ENCODE assay signal across 29 cellular contexts in genomic region chr20:58700823-58701222, GRCh38. TPM values are rescaled to one million over a fixed set of nuclear protein-coding genes. Genes with fewer than 3 reads are reported as not detected.
DNase-seq lines count a peak whose midpoint lies in the region; ATAC-seq and TF ChIP-seq lines count a peak whose summit lies in the region.
"Had no signal": no experiment of that assay in that cellular context is flagged by ENCODE, and none has a peak within 500 bp of the region (broad histone marks: within the 10 kb centered on the region; RNA-seq: fewer than 3 reads in every experiment).

No MANE protein-coding gene starts in this region.

- H4K20me1 ChIP-seq in smooth muscle cell (ENCODE audit: low read depth), result no peaks in the 10 kb centered on the region

- ATAC-seq in HG02571 (IDR thresholded peaks at IDR 0.05; ENCODE audit: unreplicated experiment) (no peak), HG02763 (IDR thresholded peaks at IDR 0.05; ENCODE audit: unreplicated experiment) (no peak)
- ATAC-seq: HCT116, lower lobe of right lung, mucosa of descending colon, right lobe of liver had no signal

- H3K27me3 ChIP-seq in H7 (ENCODE audit: control insufficient read depth, insufficient read depth, low read length), result no peaks in the 10 kb centered on the region
- H3K27me3 ChIP-seq in Peyer's patch, result no peaks in the 10 kb centered on the region
- no peaks in the 10 kb centered on the region for H3K27me3 ChIP-seq in smooth muscle cell (ENCODE audit: low read depth)
- H3K27me3 ChIP-seq: gastrocnemius medialis, MG63, right lobe of liver had no signal

- H3K36me3 ChIP-seq in H7 (replicated peaks; ENCODE audit: control insufficient read depth, insufficient read depth, low read length), result peaks cover 12% of the 10 kb centered on the region
- H3K36me3 ChIP-seq in Peyer's patch, result peaks cover 0 to 82% (median 0%) of the 10 kb centered on the region in 3 donors
- peaks cover 13% of the 10 kb centered on the region for H3K36me3 ChIP-seq in smooth muscle cell (ENCODE audit: low read depth)

- H3K4me2 ChIP-seq in smooth muscle cell, result no peak overlapping the region

- H3K9ac ChIP-seq in smooth muscle cell (ENCODE audit: low read depth), result no peak overlapping the region

- no peak for TF ChIP-seq POLR2A in Peyer's patch (IDR thresholded peaks at IDR 0.05)

- H2AFZ ChIP-seq in smooth muscle cell (ENCODE audit: low read depth), result no peak overlapping the region

- peak; percentile 64 for DNase-seq in H7
- peak in 2 of 3 donors; percentile 40 to 43 for DNase-seq in Peyer's patch
- peak; percentile 34 for DNase-seq in islet precursor cell
- peak; percentile 79 for DNase-seq in posterior vena cava (ENCODE audit: low spot score)
- no peak for DNase-seq in kidney tubule cell (ENCODE audit: low spot score)
- no peak for DNase-seq in smooth muscle cell (lab: John Stamatoyannopoulos, UW; ENCODE audit: unreplicated experiment)
- DNase-seq: activated CD4-positive, alpha-beta T cell treated with anti-CD3 and anti-CD28 coated beads, Interleukin-2, amount 50 U/mL, for 4 hours; Calu3; central memory CD4-positive, alpha-beta T cell; DND-41; hypothalamus; immature natural killer cell; KG1; lower lobe of right lung; MG63; mucosa of descending colon; NCI-H1417 treated with DMSO at 0.1 percent for 48 hours; NCI-H2081 treated with DMSO at 0.1 percent for 48 hours; nephron progenitor cell; SIG-M5; stimulated activated naive CD8-positive, alpha-beta T cell treated with anti-CD3 and anti-CD28 coated beads, Interleukin-15, Interleukin-2, amounts not matched to agents 100 U/mL and 50 U/mL, for 24 hours; T-helper 9 cell; WERI-Rb-1 had no signal

- H3K4me1 ChIP-seq in Peyer's patch, result no peaks in the 10 kb centered on the region
- H3K4me1 ChIP-seq in smooth muscle cell (ENCODE audit: low read depth), result no peaks in the 10 kb centered on the region
- H3K4me1 ChIP-seq: gastrocnemius medialis, lower lobe of right lung, right lobe of liver had no signal

- H3K4me3 ChIP-seq in H7 (ENCODE audit: insufficient read depth, low read depth, low read length) (no peak overlapping the region), Peyer's patch (no peak overlapping the region), smooth muscle cell (no peak overlapping the region)
- H3K4me3 ChIP-seq: gastrocnemius medialis, lower lobe of right lung, MG63, mucosa of descending colon, right lobe of liver had no signal

- no peaks in the 10 kb centered on the region for H3K79me2 ChIP-seq in smooth muscle cell (ENCODE audit: low read depth)

- TF ChIP-seq CTCF in Peyer's patch (IDR thresholded peaks at IDR 0.05), result no peak
- no peak for TF ChIP-seq CTCF in smooth muscle cell (IDR thresholded peaks at IDR 0.05; ENCODE audit: borderline replicate concordance, insufficient read depth, poor library complexity, severe bottlenecking)

- intact Hi-C loops in posterior vena cava (cut with DNase I), result no loop called here

- WGBS in smooth muscle cell (ENCODE audit: low lambda C conversion rate), result 95% methylated on average over 11 of the region's 11 CpGs

- no peaks in the 10 kb centered on the region for H3K9me3 ChIP-seq in Peyer's patch
- H3K9me3 ChIP-seq in smooth muscle cell (replicated peaks; ENCODE audit: low read depth), result no peaks in the 10 kb centered on the region
- H3K9me3 ChIP-seq: gastrocnemius medialis, lower lobe of right lung, MG63, mucosa of descending colon, right lobe of liver had no signal

- peak overlapping the region in 1 of 4 donors; percentile 37 for H3K27ac ChIP-seq in Peyer's patch
- H3K27ac ChIP-seq in smooth muscle cell (ENCODE audit: low read depth), result no peak overlapping the region
- H3K27ac ChIP-seq: C4-2B, gastrocnemius medialis, lower lobe of right lung, right lobe of liver, WERI-Rb-1 had no signal

- H3F3A ChIP-seq in smooth muscle cell (ENCODE audit: low read depth), result no peaks in the 10 kb centered on the region

RNA-seq across cellular contexts. Expression of gene NPEPL1, which starts 8.2 kb away (rescaled TPM):
- 30.9 and 33.8 TPM in 2 replicates for total RNA-seq in H7 (2014; rRNA removed; shearing (Covaris generic))
- total RNA-seq in Peyer's patch (10 to 100 TPM; 36.3 to 80.4 (median 63.0) TPM), posterior vena cava (10 to 100 TPM; 28.5 to 31.4 TPM), smooth muscle cell (12.1 and 17.7 TPM in 2 replicates)
- polyA plus RNA-seq in smooth muscle cell, result 32.9 and 46.7 TPM in 2 replicates

RNA-seq across cellular contexts. Expression of gene STX16, which starts 49.7 kb away (rescaled TPM):
- total RNA-seq in H7 (2014; rRNA removed; shearing (Covaris generic)), result 18.4 and 30.7 TPM in 2 replicates
- 100 to 1,000 TPM in 1 of 4 donors, 10 to 100 TPM in 3; 58.0 to 262 (median 84.0) TPM for total RNA-seq in Peyer's patch
- total RNA-seq in posterior vena cava, result 10 to 100 TPM; 38.7 to 41.5 TPM
- total RNA-seq in smooth muscle cell, result 31.3 and 35.8 TPM in 2 replicates
- 22.5 and 38.0 TPM in 2 replicates for polyA plus RNA-seq in smooth muscle cell

Comparison
In these comparisons a context has a peak if more than half of its experiments do, and no peak if none do; other contexts are left out.
1. DNase-seq: peak in H7 (single experiment), Peyer's patch (2 of 3), islet precursor cell (single experiment) and posterior vena cava (single experiment); none in kidney tubule cell (single experiment) and smooth muscle cell (single experiment).